Comparison of ENCODE assay signal across 32 cellular contexts in the genomic region with DNA sequence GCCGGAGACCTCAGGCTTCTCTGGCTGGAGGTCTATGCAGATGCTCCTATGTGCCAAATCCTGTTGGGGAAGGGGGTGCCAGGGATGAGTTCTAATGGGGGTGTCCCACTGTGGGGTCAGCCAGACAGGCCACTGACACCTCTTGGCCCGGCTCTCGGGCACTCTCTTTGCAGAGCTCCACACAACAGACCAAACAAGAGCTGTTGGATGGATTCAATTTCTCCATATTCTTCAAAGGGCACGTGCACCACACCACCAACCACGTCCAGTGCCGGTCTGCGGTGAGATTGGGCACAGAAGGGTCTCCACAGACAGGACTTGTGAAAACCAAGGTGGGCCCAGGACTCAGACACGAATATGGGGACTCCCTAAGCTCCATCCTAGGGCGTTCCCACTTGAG. TPM values are rescaled to one million over a fixed set of nuclear protein-coding genes. Genes with fewer than 3 reads are reported as not detected.
"Had no signal": no experiment of that assay in that cellular context is flagged by ENCODE, and none has a peak within 500 bp of the region (broad histone marks: within the 10 kb centered on the region; RNA-seq: fewer than 3 reads in every experiment).

No MANE protein-coding gene starts in this region.

- DNase-seq: activated CD4-positive, alpha-beta memory T cell treated with anti-CD3 and anti-CD28 coated beads, Interleukin-2, amount 10 ng/mL, durations not matched to agents 7 days and 5 days; activated CD4-positive, alpha-beta T cell treated with anti-CD3 and anti-CD28 coated beads for 1 hour; activated CD4-positive, alpha-beta T cell treated with anti-CD3 and anti-CD28 coated beads for 48 hours; activated CD4-positive, CD25-positive, alpha-beta regulatory T cell; activated CD8-positive, alpha-beta memory T cell treated with anti-CD3 and anti-CD28 coated beads, Interleukin-2, amount 10 ng/mL, durations not matched to agents 7 days and 5 days; activated gamma-delta T cell; activated naive CD4-positive, alpha-beta T cell treated with Interleukin-2 at 50 U/mL for 16 hours; activated naive CD8-positive, alpha-beta T cell treated with anti-CD3 and anti-CD28 coated beads, Interleukin-2, amount 10 ng/mL, durations not matched to agents 7 days and 5 days; activated T-cell treated with anti-CD3 and anti-CD28 coated beads, Interleukin-2, amount 50 U/mL, for 4 hours; amygdala; MM.1S; MV-4-11; NCI-H1092; NCI-H1436 treated with DMSO at 0.1 percent for 48 hours; NCI-H187; NCI-H2029 treated with DMSO at 0.1 percent for 48 hours; NCI-H2107; NCI-H2171; NCI-H510A; NCI-H526; NCI-H748 treated with DMSO at 0.1 percent for 48 hours; NK-92 treated with Interleukin-12 subunit alpha and Interleukin-12 subunit beta, amount 100 ng/mL, for 24 hours; PC-9; Right ventricle myocardium superior; SW 1271; T-helper 1 cell; T-helper 2 cell; T-helper 9 cell had no signal

- H3K4me3 Mint-ChIP-seq: activated CD4-positive, alpha-beta memory T cell treated with anti-CD3 and anti-CD28 coated beads, Interleukin-2, amount 10 ng/mL, durations not matched to agents 7 days and 5 days; activated CD8-positive, alpha-beta memory T cell treated with anti-CD3 and anti-CD28 coated beads, Interleukin-2, amount 10 ng/mL, durations not matched to agents 7 days and 5 days; activated naive CD4-positive, alpha-beta T cell treated with anti-CD3 and anti-CD28 coated beads, Interleukin-2, amount 50 U/mL, for 24 hours; activated naive CD8-positive, alpha-beta T cell treated with anti-CD3 and anti-CD28 coated beads, Interleukin-2, amount 10 ng/mL, durations not matched to agents 7 days and 5 days; activated T-cell treated with anti-CD3 and anti-CD28 coated beads, Interleukin-2, amount 50 U/mL, for 4 hours had no signal

- H3K27me3 Mint-ChIP-seq: activated CD4-positive, alpha-beta memory T cell treated with anti-CD3 and anti-CD28 coated beads, Interleukin-2, amount 10 ng/mL, durations not matched to agents 7 days and 5 days; activated CD8-positive, alpha-beta memory T cell treated with anti-CD3 and anti-CD28 coated beads, Interleukin-2, amount 10 ng/mL, durations not matched to agents 7 days and 5 days; activated naive CD4-positive, alpha-beta T cell treated with anti-CD3 and anti-CD28 coated beads, Interleukin-2, amount 50 U/mL, for 24 hours; activated naive CD8-positive, alpha-beta T cell treated with anti-CD3 and anti-CD28 coated beads, Interleukin-2, amount 10 ng/mL, durations not matched to agents 7 days and 5 days had no signal

- H3K27ac Mint-ChIP-seq: activated CD4-positive, alpha-beta memory T cell treated with anti-CD3 and anti-CD28 coated beads, Interleukin-2, amount 10 ng/mL, durations not matched to agents 7 days and 5 days; activated CD8-positive, alpha-beta memory T cell treated with anti-CD3 and anti-CD28 coated beads, Interleukin-2, amount 10 ng/mL, durations not matched to agents 7 days and 5 days; activated naive CD4-positive, alpha-beta T cell treated with anti-CD3 and anti-CD28 coated beads, Interleukin-2, amount 50 U/mL, for 24 hours; activated naive CD8-positive, alpha-beta T cell treated with anti-CD3 and anti-CD28 coated beads, Interleukin-2, amount 10 ng/mL, durations not matched to agents 7 days and 5 days had no signal

- H3K4me1 Mint-ChIP-seq: activated CD4-positive, alpha-beta memory T cell treated with anti-CD3 and anti-CD28 coated beads, Interleukin-2, amount 10 ng/mL, durations not matched to agents 7 days and 5 days; activated CD8-positive, alpha-beta memory T cell treated with anti-CD3 and anti-CD28 coated beads, Interleukin-2, amount 10 ng/mL, durations not matched to agents 7 days and 5 days had no signal

- H3K9me3 Mint-ChIP-seq: activated CD4-positive, alpha-beta memory T cell treated with anti-CD3 and anti-CD28 coated beads, Interleukin-2, amount 10 ng/mL, durations not matched to agents 7 days and 5 days; activated naive CD4-positive, alpha-beta T cell treated with anti-CD3 and anti-CD28 coated beads, Interleukin-2, amount 50 U/mL, for 24 hours; activated naive CD8-positive, alpha-beta T cell treated with anti-CD3 and anti-CD28 coated beads, Interleukin-2, amount 10 ng/mL, durations not matched to agents 7 days and 5 days; activated T-cell treated with anti-CD3 and anti-CD28 coated beads, Interleukin-2, amount 50 U/mL, for 4 hours had no signal

RNA-seq across cellular contexts. Expression of a gene that starts 2.2 kb away (rescaled TPM):
- total RNA-seq: ascending aorta, cardiac muscle cell, LHCN-M2, PC-9, Right ventricle myocardium superior had no signal

RNA-seq across cellular contexts. Expression of a gene that starts 56.5 kb away (rescaled TPM):
- total RNA-seq: ascending aorta, cardiac muscle cell, LHCN-M2 had no signal
